Comparison of ENCODE assay signal across 14 cellular contexts in genomic region chr12:77070382-77071294, GRCh38. TPM values are rescaled to one million over a fixed set of nuclear protein-coding genes. Genes with fewer than 3 reads are reported as not detected.
DNase-seq lines count a peak whose midpoint lies in the region; ATAC-seq, FAIRE-seq and TF ChIP-seq lines count a peak whose summit lies in the region.
"Had no signal": no experiment of that assay in that cellular context is flagged by ENCODE, and none has a peak within 500 bp of the region (broad histone marks: within the 10 kb centered on the region; RNA-seq: fewer than 3 reads in every experiment).

No MANE protein-coding gene starts in this region.

- no peaks in the 10 kb centered on the region for H3K9me3 ChIP-seq in suprapubic skin

- TF ChIP-seq EP300 in suprapubic skin (IDR thresholded peaks at IDR 0.05), result no peak

- CTCF ChIA-PET in T-cell (lab: Charles Lee), result no interaction called here

- H3K4me3 Mint-ChIP-seq in T-cell, result no peak overlapping the region

- no peak overlapping the region for H3K27ac Mint-ChIP-seq in T-cell

- no peaks in the 10 kb centered on the region for H3K4me1 ChIP-seq in suprapubic skin

- H3K9me3 Mint-ChIP-seq in T-cell, result no peaks in the 10 kb centered on the region

- TF ChIP-seq POLR2A in suprapubic skin (IDR thresholded peaks at IDR 0.05), result no peak

- H3K36me3 Mint-ChIP-seq in T-cell, result no peaks in the 10 kb centered on the region

- H3K27me3 Mint-ChIP-seq in T-cell, result peaks cover 1 to 4% of the 10 kb centered on the region in 2 donors

- H3K27me3 ChIP-seq in suprapubic skin, result no peaks in the 10 kb centered on the region
- H3K27me3 ChIP-seq: BLaER1 had no signal

- no peak overlapping the region for H3K27ac ChIP-seq in suprapubic skin
- H3K27ac ChIP-seq: BLaER1 had no signal

- no peaks in the 10 kb centered on the region for H3K36me3 ChIP-seq in suprapubic skin
- H3K36me3 ChIP-seq: BLaER1 had no signal

- peak; percentile 25 for ATAC-seq in GM21360 (IDR thresholded peaks at IDR 0.05; ENCODE audit: unreplicated experiment)
- peak; percentile 77 for ATAC-seq in HG02981 (IDR thresholded peaks at IDR 0.05; ENCODE audit: unreplicated experiment)
- ATAC-seq in T-cell (replicated peaks in 1 of 4), result no peak
- ATAC-seq: right cardiac atrium, Right ventricle myocardium inferior had no signal

- FAIRE-seq in GM18507 (lab: Jason Lieb, UNC), result peak; percentile 95
- FAIRE-seq: colon, HTR-8/SVneo had no signal

- WGBS in suprapubic skin, result 80% methylated on average over 8 of the region's 8 CpGs

- POLR2A ChIA-PET in T-cell (lab: Charles Lee), result no interaction called here

- DNase-seq in GM18507 (ENCODE audit: extremely low spot score, insufficient read length, low read depth) (peak; percentile 48), LHCN-M2 (ENCODE audit: low read depth) (peak; percentile 50), hypothalamus (lab: John Stamatoyannopoulos, UW) (no peak), suprapubic skin (ENCODE audit: low spot score in 2 of 2) (no peak), T-cell (no peak)
- no peak for DNase-seq in activated CD4-positive, alpha-beta T cell treated with anti-CD3 and anti-CD28 coated beads, Interleukin-2, amount 50 U/mL, for 48 hours
- DNase-seq: activated naive CD4-positive, alpha-beta T cell treated with anti-CD3 and anti-CD28 coated beads, Interleukin-2, amount 50 U/mL, for 16 hours; right cardiac atrium had no signal

- H3K4me3 ChIP-seq in suprapubic skin, result no peak overlapping the region
- H3K4me3 ChIP-seq: BLaER1 had no signal

- no peak for TF ChIP-seq CTCF in suprapubic skin (IDR thresholded peaks at IDR 0.05)

- H3K4me1 Mint-ChIP-seq in T-cell, result peaks cover 0 to 5% (median 4%) of the 10 kb centered on the region in 3 donors

RNA-seq across cellular contexts. Expression of gene E2F7, which starts 5.3 kb away (rescaled TPM):
- total RNA-seq in LHCN-M2 (2014; rRNA removed), result 18.0 and 20.6 TPM in 2 replicates
- 5.4 TPM for polyA plus RNA-seq in LHCN-M2 (2012)
- total RNA-seq in suprapubic skin, result 1 to 10 TPM in 3 of 4 donors, under 1 TPM in 1; 0.83 to 5.2 (median 1.9) TPM
- total RNA-seq in T-cell, result under 1 TPM; 0.13 to 0.66 (median 0.58) TPM

Comparison
In these comparisons a context has a peak if more than half of its experiments do, and no peak if none do; other contexts are left out.
1. DNase-seq: peak in GM18507 (single experiment) and LHCN-M2 (single experiment); none in hypothalamus (0 of 51), activated CD4-positive, alpha-beta T cell treated with anti-CD3 and anti-CD28 coated beads, Interleukin-2, amount 50 U/mL, for 48 hours (0 of 2), suprapubic skin (0 of 2) and T-cell (0 of 34).
2. ATAC-seq: peak in GM21360 (single experiment) and HG02981 (single experiment); none in T-cell (0 of 4).